In the genomic region with DNA sequence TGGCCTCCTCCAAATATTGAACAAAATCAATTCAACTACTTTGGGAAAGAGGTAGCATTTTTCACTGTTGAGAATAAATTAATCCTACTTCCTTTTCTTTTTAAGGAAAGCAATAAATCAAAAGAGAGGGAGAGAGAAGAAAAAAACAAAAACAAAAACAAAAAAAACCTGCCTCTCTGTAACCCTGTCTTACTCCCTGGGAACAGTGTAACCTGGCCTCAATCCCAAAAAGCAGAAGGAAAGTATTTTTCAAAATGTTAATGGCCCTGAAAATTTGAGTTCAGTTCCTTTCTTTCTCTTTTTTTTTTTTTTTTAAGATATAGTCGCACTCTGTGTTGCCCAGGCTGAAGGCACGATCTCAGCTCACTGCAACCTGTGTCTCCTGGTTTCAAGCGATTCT, we compare ENCODE assay signal across 19 cellular contexts. TPM values are rescaled to one million over a fixed set of nuclear protein-coding genes. Genes with fewer than 3 reads are reported as not detected.
A peak's percentile ranks its signal among the peaks of the same experiment; 100 is the strongest.
DNase-seq lines count a peak whose midpoint lies in the region; ATAC-seq and TF ChIP-seq lines count a peak whose summit lies in the region.
"Had no signal": no experiment of that assay in that cellular context is flagged by ENCODE, and none has a peak within 500 bp of the region (broad histone marks: within the 10 kb centered on the region; RNA-seq: fewer than 3 reads in every experiment).

No MANE protein-coding gene starts in this region.

- no peaks in the 10 kb centered on the region for H3K36me3 Mint-ChIP-seq in MCF 10A (ENCODE audit: insufficient read depth, unreplicated experiment)

- POLR2A ChIA-PET in MCF 10A (lab: Yijun Ruan, JAX) = interaction anchor here (1.0 kb wide), 1 partner anchor 52 kb away, joined by 3 read pairs; no protein-coding TSS in a partner anchor

- H3K4me3 ChIP-seq in mammary epithelial cell (replicated peaks in 1 of 3; ENCODE audit: insufficient read depth in 1 of 3, low read depth in 2 of 3, low read length in 3 of 3) (no peak overlapping the region), breast epithelium (no peak overlapping the region), sigmoid colon (no peak overlapping the region), tibial artery (no peak overlapping the region)
- H3K4me3 ChIP-seq: PC-9 had no signal

- no peaks in the 10 kb centered on the region for H3K27me3 ChIP-seq in mammary epithelial cell (ENCODE audit: insufficient read depth, low read length)
- H3K27me3 ChIP-seq in breast epithelium = no peaks in the 10 kb centered on the region
- no peaks in the 10 kb centered on the region for H3K27me3 ChIP-seq in sigmoid colon
- H3K27me3 ChIP-seq in tibial artery = no peaks in the 10 kb centered on the region
- H3K27me3 ChIP-seq: BE2C had no signal

- dilution Hi-C loops in mammary epithelial cell (cut with HindIII; ENCODE audit: low sequenced_read_pairs) = no loop called here

- intact Hi-C loops in MCF 10A (cut with micrococcal nuclease) (no loop called here), mammary epithelial cell (cut with micrococcal nuclease) (no loop called here), breast epithelium (cut with DNase I; ENCODE audit: low total_unique reads) (no loop called here), sigmoid colon (cut with DNase I) (no loop called here), tibial artery (cut with DNase I; ENCODE audit: low total_unique reads) (no loop called here)

- peaks cover 24% of the 10 kb centered on the region for H3K4me1 Mint-ChIP-seq in MCF 10A (ENCODE audit: insufficient read depth, unreplicated experiment)

- BruUV-seq in MCF 10A (replicated peaks; lab: Mats Ljungman, UMichigan) (no TSS peak), mammary epithelial cell (replicated peaks; lab: Mats Ljungman, UMichigan) (no TSS peak)

- no peaks in the 10 kb centered on the region for H3K36me3 ChIP-seq in mammary epithelial cell (ENCODE audit: insufficient read depth, low read length)
- no peaks in the 10 kb centered on the region for H3K36me3 ChIP-seq in breast epithelium
- H3K36me3 ChIP-seq in sigmoid colon = no peaks in the 10 kb centered on the region
- no peaks in the 10 kb centered on the region for H3K36me3 ChIP-seq in tibial artery
- H3K36me3 ChIP-seq: BE2C had no signal

- H3K27ac Mint-ChIP-seq in MCF 10A (ENCODE audit: low read depth, unreplicated experiment) = peak overlapping the region; percentile 68
- H3K27ac Mint-ChIP-seq: CD4-positive, alpha-beta T cell had no signal

- no peaks in the 10 kb centered on the region for H3K79me2 ChIP-seq in mammary epithelial cell (ENCODE audit: insufficient read depth, low read length)

- TF ChIP-seq CTCF in MCF 10A (IDR thresholded peaks at IDR 0.05; ENCODE audit: unreplicated experiment) = no peak
- no peak for TF ChIP-seq CTCF in mammary epithelial cell (conservative IDR thresholded peaks at IDR 0.05 in 1 of 2, IDR thresholded peaks at IDR 0.05 in 1 of 2; ENCODE audit: extremely low read depth in 1 of 2, insufficient read depth in 1 of 2, low read depth in 1 of 2, low read length in 2 of 2)
- TF ChIP-seq CTCF in breast epithelium (IDR thresholded peaks at IDR 0.05) = no peak
- TF ChIP-seq CTCF in sigmoid colon (IDR thresholded peaks at IDR 0.05) = no peak
- no peak for TF ChIP-seq CTCF in tibial artery (IDR thresholded peaks at IDR 0.05)

- no CpG with 5 or more reads among the region's 3 CpGs for WGBS in mammary epithelial cell (ENCODE audit: low coverage, missing lambda C conversion rate)
- WGBS in sigmoid colon, 2 donors = 93 to 96% methylated on average over 3 of the region's 3 CpGs

- in situ Hi-C loops in mammary epithelial cell (cut with MboI; ENCODE audit: low sequenced_read_pairs in 2 of 2) = no loop called here

- CTCF ChIA-PET in MCF 10A (lab: Yijun Ruan, JAX) (interaction anchor here (0.7 kb wide), 1 partner anchor 15 kb away, joined by 3 read pairs; no protein-coding TSS in a partner anchor), mammary epithelial cell (lab: Charles Lee; ENCODE audit: low non-redundant PET) (no interaction called here)

- no peak for TF ChIP-seq POLR2A in breast epithelium (IDR thresholded peaks at IDR 0.05)
- TF ChIP-seq POLR2A in sigmoid colon (IDR thresholded peaks at IDR 0.05) = no peak

- H3K9me3 Mint-ChIP-seq in MCF 10A (ENCODE audit: unreplicated experiment) = no peaks in the 10 kb centered on the region
- H3K9me3 Mint-ChIP-seq: CD4-positive, alpha-beta T cell had no signal

- no peak for TF ChIP-seq EP300 in sigmoid colon (IDR thresholded peaks at IDR 0.05)

- no peak overlapping the region for H2AFZ ChIP-seq in mammary epithelial cell (ENCODE audit: low read depth, low read length)
- H2AFZ ChIP-seq: PC-9 had no signal

- no peak overlapping the region for H3K4me2 ChIP-seq in mammary epithelial cell (ENCODE audit: insufficient read depth, low read depth, low read length)
- H3K4me2 ChIP-seq: PC-9 had no signal

- H3K9ac ChIP-seq in mammary epithelial cell (ENCODE audit: insufficient read depth, low read length) = no peak overlapping the region

- H3K4me1 ChIP-seq in mammary epithelial cell (ENCODE audit: insufficient read depth, low read length) (no peaks in the 10 kb centered on the region), breast epithelium (peaks cover 0 to 13% of the 10 kb centered on the region in 2 donors), sigmoid colon (peaks cover 0 to 42% (median 30%) of the 10 kb centered on the region in 4 donors), tibial artery (peaks cover 0 to 34% (median 20%) of the 10 kb centered on the region in 4 donors)

- DNase-seq in MCF 10A (ENCODE audit: unreplicated experiment) (no peak), mammary epithelial cell (no peak), breast epithelium (ENCODE audit: low spot score in 2 of 2) (no peak), sigmoid colon (no peak), tibial artery (no peak), dedifferentiated amniotic fluid mesenchymal stem cell (ENCODE audit: extremely low spot score) (no peak)
- no peak for DNase-seq in activated CD4-positive, alpha-beta T cell treated with anti-CD3 and anti-CD28 coated beads for 48 hours
- DNase-seq: 8988T; BE2C; Calu3; CD4-positive, alpha-beta T cell; DMS53; H7; MM.1S; NCI-H1105; NCI-H1694; NCI-H510A treated with DMSO at 0.1 percent for 48 hours; PC-9 had no signal

- H4K20me1 ChIP-seq in mammary epithelial cell (ENCODE audit: insufficient read depth, low read length) = no peaks in the 10 kb centered on the region

- H3K27me3 Mint-ChIP-seq in MCF 10A (ENCODE audit: insufficient read depth, unreplicated experiment) = no peaks in the 10 kb centered on the region

- no peak overlapping the region for H3K27ac ChIP-seq in mammary epithelial cell (ENCODE audit: insufficient read depth, low read depth, low read length)
- H3K27ac ChIP-seq in breast epithelium = peak overlapping the region; percentile 52 to 68
- peak overlapping the region; percentile 60 to 72 (median 66) for H3K27ac ChIP-seq in sigmoid colon
- peak overlapping the region; percentile 59 to 75 for H3K27ac ChIP-seq in tibial artery
- H3K27ac ChIP-seq: PC-9 had no signal

- H3K4me3 Mint-ChIP-seq in MCF 10A (ENCODE audit: unreplicated experiment) = no peak overlapping the region
- H3K4me3 Mint-ChIP-seq: CD4-positive, alpha-beta T cell had no signal

- ATAC-seq in HG02973 (IDR thresholded peaks at IDR 0.05; ENCODE audit: unreplicated experiment) = no peak

- H3K9me3 ChIP-seq in mammary epithelial cell (replicated peaks; ENCODE audit: insufficient read depth, low read length) = no peaks in the 10 kb centered on the region
- no peaks in the 10 kb centered on the region for H3K9me3 ChIP-seq in breast epithelium
- no peaks in the 10 kb centered on the region for H3K9me3 ChIP-seq in sigmoid colon
- no peaks in the 10 kb centered on the region for H3K9me3 ChIP-seq in tibial artery
- H3K9me3 ChIP-seq: BE2C had no signal

RNA-seq across cellular contexts. Expression of a gene that starts 35.8 kb away (rescaled TPM):
- total RNA-seq in MCF 10A (2022) = 28.1 and 45.7 TPM in 2 replicates
- total RNA-seq in mammary epithelial cell = 10 to 100 TPM; 26.2 to 53.5 TPM
- 18.3 TPM for polyA plus RNA-seq in mammary epithelial cell
- polyA minus RNA-seq in mammary epithelial cell = 4.2 TPM
- total RNA-seq in breast epithelium = 1,000 to 10,000 TPM in 1 of 3 donors, 100 to 1,000 TPM in 2; 643 to 1,178 (median 772) TPM
- 1,000 to 10,000 TPM in 2 of 4 donors, 100 to 1,000 TPM in 2; 753 to 1,323 (median 1,092) TPM for total RNA-seq in sigmoid colon
- 100 to 1,000 TPM in 2 of 3 donors, 10 to 100 TPM in 1; 60.6 to 200 (median 108) TPM for polyA plus RNA-seq in sigmoid colon

Comparison
In these comparisons a context has a peak if more than half of its experiments do, and no peak if none do; other contexts are left out.
1. RNA of a gene that starts 35.8 kb away (total RNA-seq): 753 to 1,323 TPM in sigmoid colon and 643 to 1,178 TPM in breast epithelium; 26.2 to 53.5 TPM in mammary epithelial cell and 28.1 to 45.7 TPM in MCF 10A; every median in the first group is over 10 times any median in the second.